8 cellular contexts compared by ENCODE assay signal in genomic region chr17:42459256-42459982, GRCh38. TPM values are rescaled to one million over a fixed set of nuclear protein-coding genes. Genes with fewer than 3 reads are reported as not detected.
A peak's percentile ranks its signal among the peaks of the same experiment; 100 is the strongest.
DNase-seq lines count a peak whose midpoint lies in the region; ATAC-seq and TF ChIP-seq lines count a peak whose summit lies in the region.

No MANE protein-coding gene starts in this region.

- H3K9ac ChIP-seq in DND-41 (ENCODE audit: low read depth, low read length) = no peak overlapping the region

- H3K27ac ChIP-seq in DND-41 (ENCODE audit: low read length) (no peak overlapping the region), dorsolateral prefrontal cortex (peak overlapping the region; percentile 80 to 99 (median 96)), left lung (peak overlapping the region; percentile 93 to 96)

- H3K36me3 ChIP-seq in DND-41 (ENCODE audit: insufficient read depth, low read length) (no peaks in the 10 kb centered on the region), left lung (peaks cover 0 to 38% of the 10 kb centered on the region in 2 donors)

- peak; percentile 24 for TF ChIP-seq CTCF in DND-41 (IDR thresholded peaks at IDR 0.05; ENCODE audit: borderline replicate concordance, extremely low read depth, low read length, poor library complexity, severe bottlenecking)
- TF ChIP-seq CTCF in dorsolateral prefrontal cortex (IDR thresholded peaks at IDR 0.05 in 54 of 56, conservative IDR thresholded peaks at IDR 0.05 in 2 of 56; ENCODE audit: low read depth in 1 of 56, partially characterized antibody in 56 of 56) = peak in 47 of 56 donors; percentile 3 to 62 (median 41)
- no peak for TF ChIP-seq CTCF in left lung (IDR thresholded peaks at IDR 0.05)

- H3K4me1 ChIP-seq in DND-41 (ENCODE audit: insufficient read depth, low read length) (peaks cover 44% of the 10 kb centered on the region), left lung (peaks cover 17 to 61% of the 10 kb centered on the region in 2 donors)

- intact Hi-C loops in dorsolateral prefrontal cortex (cut with DNase I) (loop anchor here (2.0 to 5.0 kb wide), 3 partner anchors 31 to 53 kb away; partner anchors contain the start of gene CAVIN1 (in 1 of the 2)), left lung (cut with DNase I) (no loop called here)

- DNase-seq in DND-41 = no peak
- peak; percentile 75 for DNase-seq in SW480 (ENCODE audit: low spot score)
- peak; percentile 62 to 85 (median 74) for DNase-seq in dorsolateral prefrontal cortex
- peak; percentile 61 to 81 for DNase-seq in left lung
- DNase-seq in stimulated activated CD4-positive, alpha-beta T cell treated with anti-CD3 and anti-CD28 coated beads, Interleukin-2, amount 100 ng/mL, for 24 hours = peak; percentile 34 to 41
- no peak for DNase-seq in effector CD4-positive, alpha-beta T cell

- no peak for TF ChIP-seq EP300 in Ishikawa (IDR thresholded peaks at IDR 0.05; ENCODE audit: borderline replicate concordance)

- H3K79me2 ChIP-seq in DND-41 (ENCODE audit: insufficient read depth, low read length) = no peaks in the 10 kb centered on the region

- H2AFZ ChIP-seq in DND-41 (ENCODE audit: low read depth, low read length) = no peak overlapping the region

- peak overlapping the region; percentile 37 for H3K4me2 ChIP-seq in DND-41 (ENCODE audit: insufficient read depth, low read length)

- no peaks in the 10 kb centered on the region for H3K9me3 ChIP-seq in DND-41 (ENCODE audit: insufficient read depth, low read length, severe bottlenecking)
- no peaks in the 10 kb centered on the region for H3K9me3 ChIP-seq in left lung

- no peak for ATAC-seq in DND-41 (ENCODE audit: insufficient read depth, low read depth)
- peak; percentile 60 for ATAC-seq in left lung
- ATAC-seq in GM19324 (IDR thresholded peaks at IDR 0.05; ENCODE audit: low FRiP score, unreplicated experiment) = no peak

- H3K4me3 ChIP-seq in DND-41 (ENCODE audit: low read depth in 1 of 2, low read length in 2 of 2) (peak overlapping the region in 1 of 2 experiments; percentile 35; a peak in 1 of 4 replicates), dorsolateral prefrontal cortex (peak overlapping the region; percentile 57 to 98 (median 86)), left lung (peak overlapping the region; percentile 51 to 83)

- no peak for TF ChIP-seq RAD21 in Ishikawa (IDR thresholded peaks at IDR 0.05; ENCODE audit: low read depth)

- H3K27me3 ChIP-seq in DND-41 (ENCODE audit: insufficient read depth, low read length, poor library complexity) (peaks cover 15% of the 10 kb centered on the region), dorsolateral prefrontal cortex (no peaks in the 10 kb centered on the region), left lung (no peaks in the 10 kb centered on the region)

- peaks cover 7% of the 10 kb centered on the region; the same call in 1 of the 2 replicates for H4K20me1 ChIP-seq in DND-41 (ENCODE audit: insufficient read depth, low read length)

TF ChIP-seq in Ishikawa, 13 proteins besides CTCF, POLR2A, EP300 and RAD21:
- TF ChIP-seq TEAD4 (IDR thresholded peaks at IDR 0.05) (peak; percentile 21; the same call in 1 of the 2 replicates), YY1 (IDR thresholded peaks at IDR 0.05; ENCODE audit: low read depth) (no peak)

RNA-seq across cellular contexts. Expression of gene ATP6V0A1, which starts 0.7 kb away (rescaled TPM):
- 100 to 1,000 TPM; 253 to 459 (median 379) TPM for total RNA-seq in dorsolateral prefrontal cortex
- total RNA-seq in left lung = 100 to 1,000 TPM in 1 of 2 donors, 10 to 100 TPM in 1; 95.9 to 103 TPM

RNA-seq across cellular contexts. Expression of gene CAVIN1, which starts 36.4 kb away (rescaled TPM):
- total RNA-seq in dorsolateral prefrontal cortex (10 to 100 TPM; 11.5 to 70.8 (median 30.0) TPM), left lung (100 to 1,000 TPM; 285 to 320 TPM)

Comparison
In these comparisons a context has a peak if more than half of its experiments do, and no peak if none do; other contexts are left out.
1. DNase-seq: peak in SW480 (single experiment), dorsolateral prefrontal cortex (10 of 10), left lung (2 of 2) and stimulated activated CD4-positive, alpha-beta T cell treated with anti-CD3 and anti-CD28 coated beads, Interleukin-2, amount 100 ng/mL, for 24 hours (2 of 2); none in DND-41 (single experiment) and effector CD4-positive, alpha-beta T cell (single experiment).
2. CTCF ChIP-seq: peak in DND-41 (single experiment) and dorsolateral prefrontal cortex (47 of 56); none in left lung (0 of 2).
3. intact Hi-C loops: an anchor here in dorsolateral prefrontal cortex (2.0 to 5.0 kb wide); none called in left lung.